ENCODE assay signal across 1 cellular context in genomic region chr1:51255331-51255730, GRCh38.
TF ChIP-seq lines count a peak whose summit lies in the region.

No MANE protein-coding gene starts in this region.

TF ChIP-seq in HepG2, 621 proteins besides CTCF, POLR2A, EP300 and RAD21:
- TF ChIP-seq, protein P1, sequence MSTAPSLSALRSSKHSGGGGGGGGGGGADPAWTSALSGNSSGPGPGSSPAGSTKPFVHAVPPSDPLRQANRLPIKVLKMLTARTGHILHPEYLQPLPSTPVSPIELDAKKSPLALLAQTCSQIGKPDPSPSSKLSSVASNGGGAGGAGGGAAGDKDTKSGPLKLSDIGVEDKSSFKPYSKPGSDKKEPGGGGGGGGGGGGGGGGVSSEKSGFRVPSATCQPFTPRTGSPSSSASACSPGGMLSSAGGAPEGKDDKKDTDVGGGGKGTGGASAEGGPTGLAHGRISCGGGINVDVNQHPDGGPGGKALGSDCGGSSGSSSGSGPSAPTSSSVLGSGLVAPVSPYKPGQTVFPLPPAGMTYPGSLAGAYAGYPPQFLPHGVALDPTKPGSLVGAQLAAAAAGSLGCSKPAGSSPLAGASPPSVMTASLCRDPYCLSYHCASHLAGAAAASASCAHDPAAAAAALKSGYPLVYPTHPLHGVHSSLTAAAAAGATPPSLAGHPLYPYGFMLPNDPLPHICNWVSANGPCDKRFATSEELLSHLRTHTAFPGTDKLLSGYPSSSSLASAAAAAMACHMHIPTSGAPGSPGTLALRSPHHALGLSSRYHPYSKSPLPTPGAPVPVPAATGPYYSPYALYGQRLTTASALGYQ (CRISPR knock-in tag; IDR thresholded peaks at IDR 0.05): no peak
- TF ChIP-seq ZNF589 (CRISPR knock-in tag; conservative IDR thresholded peaks at IDR 0.05) (no peak), KLF16 (CRISPR knock-in tag; IDR thresholded peaks at IDR 0.05) (no peak)
